In genomic region chr1:43969416-43969745, GRCh38 we compare ENCODE assay signal across 6 cellular contexts. TPM values are rescaled to one million over a fixed set of nuclear protein-coding genes. Genes with fewer than 3 reads are reported as not detected.
A peak's percentile ranks its signal among the peaks of the same experiment; 100 is the strongest.
DNase-seq lines count a peak whose midpoint lies in the region; ATAC-seq, FAIRE-seq and TF ChIP-seq lines count a peak whose summit lies in the region.

No MANE protein-coding gene starts in this region.

- peaks cover 23% of the 10 kb centered on the region for H3K4me1 Mint-ChIP-seq in osteocyte (ENCODE audit: unreplicated experiment)

- H3K4me2 ChIP-seq in GM12878 (ENCODE audit: control insufficient read depth, insufficient read depth), result no peak overlapping the region

- in situ Hi-C loops in GM12878 (cut with MboI), result no loop called here

- no peak overlapping the region for H3K27ac ChIP-seq in GM12878 (ENCODE audit: control insufficient read depth, insufficient read depth)

- H3K4me1 ChIP-seq in GM12878 (ENCODE audit: control insufficient read depth, insufficient read depth, low read length), result peaks cover 18% of the 10 kb centered on the region

- no peak for DNase-seq in GM12878 (ENCODE audit: low read depth, low spot score)
- no peak for DNase-seq in osteocyte (ENCODE audit: extremely low spot score, unreplicated experiment)
- no peak for DNase-seq in NCI-H446 (lab: John Stamatoyannopoulos, UW)
- no peak for DNase-seq in kidney tubule cell (ENCODE audit: low spot score)

- no peak for FAIRE-seq in GM12878 (lab: Jason Lieb, UNC)

- no TSS peak for BruUV-seq in GM12878 (replicated peaks; lab: Mats Ljungman, UMichigan)

- H3K79me2 ChIP-seq in GM12878 (ENCODE audit: control insufficient read depth, insufficient read depth, low read length), result peaks cover 16% of the 10 kb centered on the region

- TF ChIP-seq EP300 in GM12878 (IDR thresholded peaks at IDR 0.05; ENCODE audit: borderline replicate concordance in 1 of 2, control insufficient read depth in 1 of 2, low read depth in 2 of 2, low read length in 2 of 2), result no peak

- ATAC-seq in HG02642 (IDR thresholded peaks at IDR 0.05; ENCODE audit: poor library complexity, unreplicated experiment), result peak; percentile 2
- ATAC-seq in GM12878, result no peak
- ATAC-seq in GM18505 (IDR thresholded peaks at IDR 0.05; ENCODE audit: unreplicated experiment), result no peak

- peaks cover 8% of the 10 kb centered on the region for H3K9me3 Mint-ChIP-seq in osteocyte (ENCODE audit: unreplicated experiment)

- POLR2A ChIA-PET in GM12878 (lab: Charles Lee), result interaction anchor here (1.0 kb wide), 1 partner anchor 17 kb away, joined by 3 read pairs; no protein-coding TSS in a partner anchor

- no peaks in the 10 kb centered on the region for H3K27me3 Mint-ChIP-seq in osteocyte (ENCODE audit: unreplicated experiment)

- CTCF ChIA-PET in GM12878 (lab: Yijun Ruan, JAX), result interaction anchor here (0.6 to 2.0 kb wide), 4 partner anchors 24 to 319 kb away, joined by 3 to 6 read pairs (median 4); partner anchors contain the start of gene KDM4A

- H3K27ac Mint-ChIP-seq in osteocyte (ENCODE audit: unreplicated experiment), result no peak overlapping the region

- no peaks in the 10 kb centered on the region for H3K9me3 ChIP-seq in GM12878 (replicated peaks; ENCODE audit: control insufficient read depth, insufficient read depth, low read length)

- H3K9ac ChIP-seq in GM12878 (ENCODE audit: control insufficient read depth, insufficient read depth, low read length), result no peak overlapping the region

- no peaks in the 10 kb centered on the region for H3K27me3 ChIP-seq in GM12878 (replicated peaks in 1 of 2; ENCODE audit: control insufficient read depth in 2 of 2, insufficient read depth in 2 of 2, low read length in 1 of 2)

- RAD21 ChIA-PET in GM12878 (lab: Charles Lee; ENCODE audit: unreplicated experiment), result interaction anchor here (2.6 kb wide), 1 partner anchor 206 kb away, joined by 6 read pairs; no protein-coding TSS in a partner anchor

- TF ChIP-seq POLR2A in GM12878 (IDR thresholded peaks at IDR 0.05; ENCODE audit: low read depth, low read length) (no peak), GM18505 (IDR thresholded peaks at IDR 0.05; ENCODE audit: borderline replicate concordance, extremely low read depth, insufficient read depth, insufficient read length) (no peak)

- no peaks in the 10 kb centered on the region for H4K20me1 ChIP-seq in GM12878 (ENCODE audit: control insufficient read depth, insufficient read depth)

- no peak for TF ChIP-seq CTCF in GM12878 (IDR thresholded peaks at IDR 0.05 in 2 of 3, conservative IDR thresholded peaks at IDR 0.05 in 1 of 3; ENCODE audit: control insufficient read depth in 2 of 3, extremely low read depth in 1 of 3, insufficient read depth in 1 of 3, low read depth in 3 of 3, low read length in 3 of 3)
- TF ChIP-seq CTCF in osteocyte (IDR thresholded peaks at IDR 0.05), result no peak

- H3K4me3 Mint-ChIP-seq in osteocyte (ENCODE audit: unreplicated experiment), result peak overlapping the region; percentile 93

- peaks cover 21% of the 10 kb centered on the region for H3K36me3 Mint-ChIP-seq in osteocyte (ENCODE audit: unreplicated experiment)

- TF ChIP-seq RAD21 in GM12878 (IDR thresholded peaks at IDR 0.05; ENCODE audit: insufficient read depth, low read depth, low read length), result no peak

- H3K36me3 ChIP-seq in GM12878 (ENCODE audit: control insufficient read depth in 2 of 2, insufficient read depth in 2 of 2, low read length in 1 of 2), result peaks cover 8 to 11% of the 10 kb centered on the region in 2 experiments; a peak in 3 of 4 replicates

- WGBS in GM12878 (ENCODE audit: insufficient coverage, insufficient replicate concordance, low lambda C conversion rate, missing lambda C conversion rate), result 67% methylated on average over 7 of the region's 7 CpGs

- H2AFZ ChIP-seq in GM12878 (ENCODE audit: control insufficient read depth, low read depth, low read length), result peak overlapping the region; percentile 1; the same call in 1 of the 2 replicates

- intact Hi-C loops in GM12878 (cut with micrococcal nuclease; ENCODE audit: unreplicated experiment), result loop anchor here (1.0 kb wide), 1 partner anchor 23 kb away; the partner anchor contains the start of gene IPO13

- SMC1A ChIA-PET in GM12878 (lab: Charles Lee; ENCODE audit: uncharacterized antibody, unreplicated experiment), result interaction anchor here (1.0 kb wide), 1 partner anchor 79 kb away, joined by 3 read pairs; no protein-coding TSS in a partner anchor

- H3K4me3 ChIP-seq in GM12878, result no peak overlapping the region

RNA-seq across cellular contexts. Expression of gene DPH2, which starts 0.4 kb away (rescaled TPM):
- 40.0 and 46.8 TPM in 2 replicates for total RNA-seq in GM12878 (2013; cell fraction: nucleolus; rRNA removed)
- total RNA-seq in GM12878 (2014; rRNA removed), result 67.2 and 75.1 TPM in 2 replicates
- 32.2 and 37.9 TPM in 2 replicates for total RNA-seq in GM12878 (2014; rRNA removed; fragmentation: Illumina TruSeq; extraction: Trizol)
- total RNA-seq in GM12878 (2021), result 58.0 and 60.1 TPM in 2 replicates
- 16.1 TPM for polyA plus RNA-seq in GM12878 (2011; ENCODE audit: low read depth)
- polyA plus RNA-seq in GM12878 (2011; rRNA removed), result 30.7 and 44.0 TPM in 2 replicates
- polyA plus RNA-seq in GM12878 (2011; cell fraction: cytosol; rRNA removed), result 72.9 and 90.9 TPM in 2 replicates
- polyA plus RNA-seq in GM12878 (2011; cell fraction: nucleus; rRNA removed), result 240 and 297 TPM in 2 replicates
- 28.3 and 30.7 TPM in 2 replicates for polyA plus RNA-seq in GM12878 (2012)
- polyA plus RNA-seq in GM12878 (2014; fragmentation: Illumina TruSeq; extraction: Trizol), result 22.4 and 43.2 TPM in 2 replicates
- polyA plus RNA-seq in GM12878 (2014; fragmentation: Nextera tagmentation; extraction: Ambion mirVana), result 10 to 100 TPM; 13.1 to 14.3 TPM
- 74.5 and 76.2 TPM in 2 replicates for polyA plus RNA-seq in GM12878 (2014; rRNA removed)
- polyA plus RNA-seq in GM12878 (2016; fragmentation: Nextera tagmentation; extraction: Ambion mirVana), result 10 to 100 TPM; 76.6 to 82.9 TPM
- 41.1 and 68.5 TPM in 2 replicates for polyA minus RNA-seq in GM12878 (2011; rRNA and poly(A)+ RNA removed)
- 18.2 and 18.3 TPM in 2 replicates for polyA minus RNA-seq in GM12878 (2011; cell fraction: cytosol; rRNA and poly(A)+ RNA removed)
- polyA minus RNA-seq in GM12878 (2011; cell fraction: nucleus; rRNA and poly(A)+ RNA removed), result 79.7 and 117 TPM in 2 replicates
- total RNA-seq in osteocyte, result 21.7 and 22.4 TPM in 2 replicates

RNA-seq across cellular contexts. Expression of gene ATP6V0B, which starts 5.4 kb away (rescaled TPM):
- 39.3 and 44.3 TPM in 2 replicates for total RNA-seq in GM12878 (2013; cell fraction: nucleolus; rRNA removed)
- total RNA-seq in GM12878 (2014; rRNA removed) (176 and 177 TPM in 2 replicates), GM12878 (2014; rRNA removed; fragmentation: Illumina TruSeq; extraction: Trizol) (70.0 and 75.8 TPM in 2 replicates), GM12878 (2021) (115 and 120 TPM in 2 replicates), osteocyte (128 and 130 TPM in 2 replicates)
- polyA plus RNA-seq in GM12878 (2011; ENCODE audit: low read depth), result 59.4 TPM
- polyA plus RNA-seq in GM12878 (2011; rRNA removed) (72.2 and 132 TPM in 2 replicates), GM12878 (2014; fragmentation: Illumina TruSeq; extraction: Trizol) (30.1 and 70.5 TPM in 2 replicates), GM12878 (2014; fragmentation: Nextera tagmentation; extraction: Ambion mirVana) (100 to 1,000 TPM in 1 of 2 experiments, 10 to 100 TPM in 1; 65.3 to 157 TPM), GM12878 (2014; rRNA removed) (156 and 159 TPM in 2 replicates), GM12878 (2016; fragmentation: Nextera tagmentation; extraction: Ambion mirVana) (100 to 1,000 TPM; 247 to 250 TPM)
- polyA plus RNA-seq in GM12878 (2011; cell fraction: cytosol; rRNA removed), result 218 and 285 TPM in 2 replicates
- polyA plus RNA-seq in GM12878 (2011; cell fraction: nucleus; rRNA removed), result 267 and 300 TPM in 2 replicates
- polyA plus RNA-seq in GM12878 (2012), result 76.2 and 83.3 TPM in 2 replicates
- 82.2 and 119 TPM in 2 replicates for polyA minus RNA-seq in GM12878 (2011; rRNA and poly(A)+ RNA removed)
- 35.1 and 43.2 TPM in 2 replicates for polyA minus RNA-seq in GM12878 (2011; cell fraction: cytosol; rRNA and poly(A)+ RNA removed)
- 65.8 and 94.1 TPM in 2 replicates for polyA minus RNA-seq in GM12878 (2011; cell fraction: nucleus; rRNA and poly(A)+ RNA removed)

RNA-seq across cellular contexts. Expression of gene B4GALT2, which starts 9.6 kb away (rescaled TPM):
- 15.2 and 15.5 TPM in 2 replicates for total RNA-seq in GM12878 (2013; cell fraction: nucleolus; rRNA removed)
- total RNA-seq in GM12878 (2014; rRNA removed) (61.0 and 63.8 TPM in 2 replicates), GM12878 (2014; rRNA removed; fragmentation: Illumina TruSeq; extraction: Trizol) (27.2 and 28.7 TPM in 2 replicates), GM12878 (2021) (45.4 and 47.3 TPM in 2 replicates), osteocyte (62.8 and 65.5 TPM in 2 replicates)
- polyA plus RNA-seq in GM12878 (2011; ENCODE audit: low read depth), result 7.1 TPM
- polyA plus RNA-seq in GM12878 (2011; rRNA removed) (9.8 and 18.0 TPM in 2 replicates), GM12878 (2014; fragmentation: Illumina TruSeq; extraction: Trizol) (18.6 and 30.0 TPM in 2 replicates), GM12878 (2014; fragmentation: Nextera tagmentation; extraction: Ambion mirVana) (1 to 10 TPM in 1 of 2 experiments, under 1 TPM in 1; 0.98 to 2.8 TPM), GM12878 (2014; rRNA removed) (53.5 and 67.0 TPM in 2 replicates), GM12878 (2016; fragmentation: Nextera tagmentation; extraction: Ambion mirVana) (1 to 10 TPM; 7.2 to 9.6 TPM)
- 27.5 and 46.7 TPM in 2 replicates for polyA plus RNA-seq in GM12878 (2011; cell fraction: cytosol; rRNA removed)
- 22.6 and 26.7 TPM in 2 replicates for polyA plus RNA-seq in GM12878 (2011; cell fraction: nucleus; rRNA removed)
- 19.7 and 20.5 TPM in 2 replicates for polyA plus RNA-seq in GM12878 (2012)
- 13.2 and 22.9 TPM in 2 replicates for polyA minus RNA-seq in GM12878 (2011; rRNA and poly(A)+ RNA removed)
- polyA minus RNA-seq in GM12878 (2011; cell fraction: cytosol; rRNA and poly(A)+ RNA removed), result 12.6 and 14.2 TPM in 2 replicates
- 9.3 and 15.2 TPM in 2 replicates for polyA minus RNA-seq in GM12878 (2011; cell fraction: nucleus; rRNA and poly(A)+ RNA removed)

RNA-seq across cellular contexts. Expression of gene CCDC24, which starts 22.0 kb away (rescaled TPM):
- total RNA-seq in GM12878 (2013; cell fraction: nucleolus; rRNA removed), result 2.7 and 3.3 TPM in 2 replicates
- total RNA-seq in GM12878 (2014; rRNA removed) (1.6 and 2.2 TPM in 2 replicates), GM12878 (2014; rRNA removed; fragmentation: Illumina TruSeq; extraction: Trizol) (0.67 and 0.78 TPM in 2 replicates), GM12878 (2021) (2.2 and 3.1 TPM in 2 replicates), osteocyte (5.1 and 5.3 TPM in 2 replicates)
- polyA plus RNA-seq in GM12878 (2011; ENCODE audit: low read depth), result 0.34 TPM
- polyA plus RNA-seq in GM12878 (2011; rRNA removed) (0.49 and 1.0 TPM in 2 replicates), GM12878 (2014; fragmentation: Illumina TruSeq; extraction: Trizol) (0.59 and 1.0 TPM in 2 replicates), GM12878 (2014; fragmentation: Nextera tagmentation; extraction: Ambion mirVana) (under 1 TPM in 1 of 2 experiments, not detected in 1; 0.18 TPM), GM12878 (2014; rRNA removed) (2.1 and 4.2 TPM in 2 replicates), GM12878 (2016; fragmentation: Nextera tagmentation; extraction: Ambion mirVana) (1 to 10 TPM; 1.6 to 1.7 TPM)
- 1.8 TPM in 2 replicates for polyA plus RNA-seq in GM12878 (2011; cell fraction: cytosol; rRNA removed)
- polyA plus RNA-seq in GM12878 (2011; cell fraction: nucleus; rRNA removed), result 5.3 and 6.6 TPM in 2 replicates
- polyA plus RNA-seq in GM12878 (2012), result 1.4 and 1.5 TPM in 2 replicates
- 0.22 and 0.67 TPM in 2 replicates for polyA minus RNA-seq in GM12878 (2011; rRNA and poly(A)+ RNA removed)
- 0.94 TPM in 1 of 2 replicates, not detected in the other for polyA minus RNA-seq in GM12878 (2011; cell fraction: cytosol; rRNA and poly(A)+ RNA removed)
- 1.2 TPM in 2 replicates for polyA minus RNA-seq in GM12878 (2011; cell fraction: nucleus; rRNA and poly(A)+ RNA removed)

RNA-seq across cellular contexts. Expression of gene IPO13, which starts 22.6 kb away (rescaled TPM):
- total RNA-seq in GM12878 (2013; cell fraction: nucleolus; rRNA removed), result 9.0 and 13.3 TPM in 2 replicates
- total RNA-seq in GM12878 (2014; rRNA removed) (18.2 and 18.4 TPM in 2 replicates), GM12878 (2014; rRNA removed; fragmentation: Illumina TruSeq; extraction: Trizol) (7.3 and 10.1 TPM in 2 replicates), GM12878 (2021) (22.1 and 26.6 TPM in 2 replicates), osteocyte (37.6 and 40.8 TPM in 2 replicates)
- 4.5 TPM for polyA plus RNA-seq in GM12878 (2011; ENCODE audit: low read depth)
- polyA plus RNA-seq in GM12878 (2011; rRNA removed) (5.6 and 9.3 TPM in 2 replicates), GM12878 (2014; fragmentation: Illumina TruSeq; extraction: Trizol) (8.5 and 14.0 TPM in 2 replicates), GM12878 (2014; fragmentation: Nextera tagmentation; extraction: Ambion mirVana) (1 to 10 TPM; 7.1 to 9.5 TPM), GM12878 (2014; rRNA removed) (16.5 and 17.9 TPM in 2 replicates), GM12878 (2016; fragmentation: Nextera tagmentation; extraction: Ambion mirVana) (10 to 100 TPM; 21.5 TPM)
- 19.2 TPM in 2 replicates for polyA plus RNA-seq in GM12878 (2011; cell fraction: cytosol; rRNA removed)
- 29.3 and 36.2 TPM in 2 replicates for polyA plus RNA-seq in GM12878 (2011; cell fraction: nucleus; rRNA removed)
- polyA plus RNA-seq in GM12878 (2012), result 8.2 and 9.6 TPM in 2 replicates
- 24.2 and 29.7 TPM in 2 replicates for polyA minus RNA-seq in GM12878 (2011; rRNA and poly(A)+ RNA removed)
- 8.6 and 16.2 TPM in 2 replicates for polyA minus RNA-seq in GM12878 (2011; cell fraction: cytosol; rRNA and poly(A)+ RNA removed)
- polyA minus RNA-seq in GM12878 (2011; cell fraction: nucleus; rRNA and poly(A)+ RNA removed), result 8.7 and 14.9 TPM in 2 replicates
